ENCODE assay signal across 18 cellular contexts in genomic region chr11:17197431-17197898, GRCh38. TPM values are rescaled to one million over a fixed set of nuclear protein-coding genes. Genes with fewer than 3 reads are reported as not detected.
DNase-seq lines count a peak whose midpoint lies in the region; ATAC-seq, FAIRE-seq and TF ChIP-seq lines count a peak whose summit lies in the region.
"Had no signal": no experiment of that assay in that cellular context is flagged by ENCODE, and none has a peak within 500 bp of the region (broad histone marks: within the 10 kb centered on the region; RNA-seq: fewer than 3 reads in every experiment).

No MANE protein-coding gene starts in this region.

- no peaks in the 10 kb centered on the region for H3K9me3 Mint-ChIP-seq in HFFc6
- H3K9me3 Mint-ChIP-seq in astrocyte (ENCODE audit: unreplicated experiment): no peaks in the 10 kb centered on the region
- no peaks in the 10 kb centered on the region for H3K9me3 Mint-ChIP-seq in activated T-helper 17 cell treated with anti-CD3 and anti-CD28 coated beads, Interleukin-2, amount 50 U/mL, for 72 hours
- H3K9me3 Mint-ChIP-seq: activated T-cell treated with anti-CD3 and anti-CD28 coated beads, Interleukin-2, amount 50 U/mL, for 4 hours had no signal

- no peak for TF ChIP-seq POLR2A in A549 (IDR thresholded peaks at IDR 0.05; ENCODE audit: low read length)

- no peak for TF ChIP-seq RAD21 in A549 (conservative IDR thresholded peaks at IDR 0.05 in 1 of 2, IDR thresholded peaks at IDR 0.05 in 1 of 2)

- peak overlapping the region; percentile 55 for H3K4me2 ChIP-seq in A549
- peak overlapping the region; percentile 43 for H3K4me2 ChIP-seq in astrocyte (ENCODE audit: low read length)

- no peak for FAIRE-seq in A549 (lab: Jason Lieb, UNC)
- FAIRE-seq in astrocyte (lab: Jason Lieb, UNC): peak; percentile 65
- FAIRE-seq in D721Med (lab: Jason Lieb, UNC): no peak

- H2AFZ ChIP-seq in astrocyte (ENCODE audit: low read depth, low read length): no peak overlapping the region

- no peak overlapping the region for H3K4me3 ChIP-seq in A549
- H3K4me3 ChIP-seq in astrocyte (ENCODE audit: insufficient read depth, low read depth, low read length): no peak overlapping the region
- H3K4me3 ChIP-seq in H7 (ENCODE audit: insufficient read depth, low read depth, low read length): no peak overlapping the region
- H3K4me3 ChIP-seq: adrenal gland, coronary artery, spleen had no signal

- peaks cover 23% of the 10 kb centered on the region for H3K4me1 Mint-ChIP-seq in HFFc6 (ENCODE audit: low read depth)
- peaks cover 6% of the 10 kb centered on the region for H3K4me1 Mint-ChIP-seq in astrocyte (ENCODE audit: low read depth, unreplicated experiment)
- H3K4me1 Mint-ChIP-seq in activated T-helper 17 cell treated with anti-CD3 and anti-CD28 coated beads, Interleukin-2, amount 50 U/mL, for 72 hours: peaks cover 15% of the 10 kb centered on the region

- H3K27me3 Mint-ChIP-seq in HFFc6 (ENCODE audit: insufficient read depth) (no peaks in the 10 kb centered on the region; the same call in none of the 2 replicates), astrocyte (ENCODE audit: low read depth, unreplicated experiment) (no peaks in the 10 kb centered on the region)
- no peaks in the 10 kb centered on the region for H3K27me3 Mint-ChIP-seq in activated T-helper 17 cell treated with anti-CD3 and anti-CD28 coated beads, Interleukin-2, amount 50 U/mL, for 72 hours

- H3K27ac Mint-ChIP-seq in HFFc6 (peak overlapping the region; percentile 42), astrocyte (ENCODE audit: unreplicated experiment) (no peak overlapping the region)
- H3K27ac Mint-ChIP-seq in activated T-helper 17 cell treated with anti-CD3 and anti-CD28 coated beads, Interleukin-2, amount 50 U/mL, for 72 hours: no peak overlapping the region

- H3K27me3 ChIP-seq in astrocyte (ENCODE audit: insufficient read depth, low read length) (no peaks in the 10 kb centered on the region), H7 (ENCODE audit: control insufficient read depth, insufficient read depth, low read length) (no peaks in the 10 kb centered on the region)
- H3K27me3 ChIP-seq: adrenal gland, spleen had no signal

- TF ChIP-seq CTCF in A549 (IDR thresholded peaks at IDR 0.05) (no peak), HFFc6 (IDR thresholded peaks at IDR 0.05) (peak; percentile 36), astrocyte (IDR thresholded peaks at IDR 0.05; ENCODE audit: insufficient read depth, low read depth, low read length) (no peak), D721Med (IDR thresholded peaks at IDR 0.05; ENCODE audit: insufficient read depth, missing control alignments) (no peak)

- H3K4me1 ChIP-seq in A549: peaks cover 14% of the 10 kb centered on the region
- H3K4me1 ChIP-seq in astrocyte (ENCODE audit: insufficient read depth, low read length): no peaks in the 10 kb centered on the region

- ATAC-seq in A549: peak; percentile 43 to 51; a peak in 3 of 6 replicates
- ATAC-seq in activated T-helper 17 cell treated with anti-CD3 and anti-CD28 coated beads, Interleukin-2, amount 50 U/mL, for 72 hours (replicated peaks): no peak
- ATAC-seq: activated T-cell treated with anti-CD3 and anti-CD28 coated beads, Interleukin-2, amount 50 U/mL, for 4 hours had no signal

- H3K36me3 ChIP-seq in astrocyte (ENCODE audit: insufficient read depth, low read length) (peaks cover 6% of the 10 kb centered on the region), H7 (replicated peaks; ENCODE audit: control insufficient read depth, insufficient read depth, low read length) (peaks cover 5% of the 10 kb centered on the region)

- H3K4me3 Mint-ChIP-seq in HFFc6 (0 out of 2 replicates have a peak overlapping the region, but pooled peaks have one; percentile 6), astrocyte (ENCODE audit: unreplicated experiment) (no peak overlapping the region)
- H3K4me3 Mint-ChIP-seq in activated T-helper 17 cell treated with anti-CD3 and anti-CD28 coated beads, Interleukin-2, amount 50 U/mL, for 72 hours: no peak overlapping the region
- H3K4me3 Mint-ChIP-seq: activated T-cell treated with anti-CD3 and anti-CD28 coated beads, Interleukin-2, amount 50 U/mL, for 4 hours had no signal

- H4K20me1 ChIP-seq in astrocyte (ENCODE audit: insufficient read depth, low read length): peaks cover 49% of the 10 kb centered on the region

- CTCF ChIA-PET in A549 (lab: Yijun Ruan, JAX): interaction anchor here (1.4 to 1.6 kb wide), 2 partner anchors 10 to 30 kb away, joined by 3 to 4 read pairs; partner anchors contain the start of gene PIK3C2A

- no peak overlapping the region for H3K9ac ChIP-seq in astrocyte (ENCODE audit: low read length)

- peak overlapping the region in 1 of 2 experiments; percentile 34; a peak in 1 of 6 replicates for H3K27ac ChIP-seq in A549
- H3K27ac ChIP-seq in astrocyte (ENCODE audit: low read depth, low read length): no peak overlapping the region
- H3K27ac ChIP-seq: adrenal gland, coronary artery, spleen had no signal

- TF ChIP-seq EP300 in A549 (IDR thresholded peaks at IDR 0.05): no peak

- H3K79me2 ChIP-seq in astrocyte (ENCODE audit: insufficient read depth, low read length): peaks cover 78% of the 10 kb centered on the region

- POLR2A ChIA-PET in A549 (lab: Yijun Ruan, JAX): no interaction called here

- H3K9me3 ChIP-seq in A549: no peaks in the 10 kb centered on the region
- no peaks in the 10 kb centered on the region for H3K9me3 ChIP-seq in astrocyte (ENCODE audit: insufficient read depth, low read depth, low read length)
- H3K9me3 ChIP-seq: adrenal gland, spleen had no signal

- H3K36me3 Mint-ChIP-seq in HFFc6 (ENCODE audit: low read depth) (no peaks in the 10 kb centered on the region; the same call in 1 of the 2 replicates), astrocyte (ENCODE audit: low read depth, unreplicated experiment) (peaks cover 13% of the 10 kb centered on the region)
- peaks cover 34% of the 10 kb centered on the region for H3K36me3 Mint-ChIP-seq in activated T-helper 17 cell treated with anti-CD3 and anti-CD28 coated beads, Interleukin-2, amount 50 U/mL, for 72 hours (ENCODE audit: low read depth)

- DNase-seq in A549 (ENCODE audit: low read depth in 1 of 2, low spot score in 1 of 2) (no peak), HFFc6 (peak; percentile 28), astrocyte (ENCODE audit: low read depth) (peak; percentile 36), kidney tubule cell (ENCODE audit: low spot score) (peak; percentile 60), D721Med (ENCODE audit: insufficient read length, low spot score) (no peak), middle frontal gyrus (ENCODE audit: extremely low spot score, low spot score) (no peak), H7 (no peak)
- DNase-seq: activated CD4-positive, alpha-beta T cell treated with anti-CD3 and anti-CD28 coated beads, Interleukin-2, amount 50 U/mL, for 1 hour; activated T-cell treated with anti-CD3 and anti-CD28 coated beads, Interleukin-2, amount 50 U/mL, for 4 hours; adrenal gland; DMS 273 treated with DMSO at 0.1 percent for 48 hours; NCI-H1694 treated with DMSO at 0.1 percent for 48 hours; NCI-H524 treated with DMSO at 0.1 percent for 48 hours; RPMI8226; spleen; substantia nigra had no signal

TF ChIP-seq in A549, 52 proteins besides CTCF, POLR2A, EP300 and RAD21:
- TF ChIP-seq FOSL2 (IDR thresholded peaks at IDR 0.05) (0 out of 2 replicates have a peak, but pooled peaks have one; percentile 18), FOSL2 (CRISPR knock-in tag; IDR thresholded peaks at IDR 0.05) (peak; percentile 35; the same call in 1 of the 2 replicates), ELK1 (IDR thresholded peaks at IDR 0.05; ENCODE audit: low read depth, low read length) (no peak), MAFK (IDR thresholded peaks at IDR 0.05; ENCODE audit: partially characterized antibody) (peak; percentile 95)

RNA-seq across cellular contexts. Expression of gene PIK3C2A, which starts 10.3 kb away (rescaled TPM):
- polyA plus RNA-seq in A549 (2011; rRNA removed) (35.9 and 51.0 TPM in 2 replicates), A549 (2017; fragmentation: RNase III; extraction: RNeasy Plus Mini Kit Qiagen cat#74134 plus additional on column Dnase treatment) (28.3 to 31.7 TPM (median 30.7 TPM) in 3 replicates)
- 5.8 and 6.0 TPM in 2 replicates for polyA plus RNA-seq in A549 (2012; cell fraction: cytosol; rRNA removed)
- polyA plus RNA-seq in A549 (2012; cell fraction: nucleus; rRNA removed): 3.6 and 6.0 TPM in 2 replicates
- 17.4 and 20.0 TPM in 2 replicates for polyA minus RNA-seq in A549 (2011; rRNA and poly(A)+ RNA removed)
- total RNA-seq in HFFc6 (2021; fragmentation: NEBNext Ultra II Directional; extraction: Animal tissue kit (Norgen Biotek cat#: 25700)): 10 to 100 TPM; 52.7 to 60.7 (median 57.6) TPM
- total RNA-seq in astrocyte: 73.4 and 84.9 TPM in 2 replicates
- total RNA-seq in activated T-helper 17 cell treated with anti-CD3 and anti-CD28 coated beads, Interleukin-2, amount 50 U/mL, for 72 hours: 10 to 100 TPM; 22.3 to 40.4 TPM
- 29.0 and 65.8 TPM in 2 replicates for total RNA-seq in H7 (2014; rRNA removed; shearing (Covaris generic))

Comparison
In these comparisons a context has a peak if more than half of its experiments do, and no peak if none do; other contexts are left out.
1. DNase-seq: peak in HFFc6 (single experiment), astrocyte (single experiment) and kidney tubule cell (single experiment); none in A549 (0 of 2), D721Med (single experiment), middle frontal gyrus (single experiment) and H7 (single experiment).